11 cellular contexts compared by ENCODE assay signal in genomic region chr12:124744659-124745467, GRCh38.
DNase-seq lines count a peak whose midpoint lies in the region; ATAC-seq and TF ChIP-seq lines count a peak whose summit lies in the region.
"Had no signal": no experiment of that assay in that cellular context is flagged by ENCODE, and none has a peak within 500 bp of the region (broad histone marks: within the 10 kb centered on the region; RNA-seq: fewer than 3 reads in every experiment).

No MANE protein-coding gene starts in this region.

- H3K36me3 Mint-ChIP-seq in activated CD4-positive, alpha-beta T cell treated with anti-CD3 and anti-CD28 coated beads for 36 hours (ENCODE audit: low read depth) = no peaks in the 10 kb centered on the region
- H3K36me3 Mint-ChIP-seq: activated naive CD8-positive, alpha-beta T cell had no signal

- H3K9me3 Mint-ChIP-seq in activated CD4-positive, alpha-beta T cell treated with anti-CD3 and anti-CD28 coated beads for 36 hours (ENCODE audit: low read depth) = no peaks in the 10 kb centered on the region

- H3K36me3 ChIP-seq in esophagus squamous epithelium = no peaks in the 10 kb centered on the region
- no peaks in the 10 kb centered on the region for H3K36me3 ChIP-seq in suprapubic skin
- H3K36me3 ChIP-seq in brain microvascular endothelial cell (replicated peaks) = no peaks in the 10 kb centered on the region
- H3K36me3 ChIP-seq: neutrophil had no signal

- WGBS in esophagus squamous epithelium, 2 donors = 90 to 91% methylated on average over 5 to 11 of the region's 15 CpGs
- 93% methylated on average over 13 of the region's 15 CpGs for WGBS in suprapubic skin

- H3K4me1 ChIP-seq in esophagus squamous epithelium = peaks cover 18 to 40% (median 32%) of the 10 kb centered on the region in 3 donors
- H3K4me1 ChIP-seq in suprapubic skin = peaks cover 30% of the 10 kb centered on the region

- H3K27me3 ChIP-seq in esophagus squamous epithelium (peaks cover 0 to 43% (median 0%) of the 10 kb centered on the region in 4 donors), suprapubic skin (no peaks in the 10 kb centered on the region), brain microvascular endothelial cell (replicated peaks) (no peaks in the 10 kb centered on the region)

- H3K27me3 Mint-ChIP-seq in activated CD4-positive, alpha-beta T cell treated with anti-CD3 and anti-CD28 coated beads for 36 hours = peaks cover 10% of the 10 kb centered on the region

- H3K9me3 ChIP-seq in esophagus squamous epithelium = no peaks in the 10 kb centered on the region
- no peaks in the 10 kb centered on the region for H3K9me3 ChIP-seq in suprapubic skin
- H3K9me3 ChIP-seq: neutrophil had no signal

- CTCF ChIA-PET in activated CD4-positive, alpha-beta T cell treated with anti-CD3 and anti-CD28 coated beads for 36 hours (lab: Charles Lee) = no interaction called here

- peak; percentile 37 for ATAC-seq in activated CD4-positive, alpha-beta T cell treated with anti-CD3 and anti-CD28 coated beads for 36 hours

- POLR2A ChIA-PET in activated CD4-positive, alpha-beta T cell treated with anti-CD3 and anti-CD28 coated beads for 36 hours (lab: Charles Lee) = no interaction called here

- DNase-seq in activated CD4-positive, alpha-beta T cell treated with anti-CD3 and anti-CD28 coated beads for 36 hours = peak; percentile 43
- no peak for DNase-seq in activated CD4-positive, alpha-beta T cell treated with anti-CD3 and anti-CD28 coated beads for 1 hour
- DNase-seq in NCI-H2196 treated with DMSO at 0.1 percent for 48 hours (lab: John Stamatoyannopoulos, UW; ENCODE audit: unreplicated experiment) = peak; percentile 27
- DNase-seq in esophagus squamous epithelium (lab: John Stamatoyannopoulos, UW) = no peak
- DNase-seq in suprapubic skin (ENCODE audit: low spot score in 2 of 2) = no peak
- DNase-seq in kidney tubule cell (ENCODE audit: low spot score) = no peak
- no peak for DNase-seq in brain microvascular endothelial cell
- DNase-seq in NCI-H2081 treated with DMSO at 0.1 percent for 48 hours (lab: John Stamatoyannopoulos, UW) = no peak

- no peak for TF ChIP-seq EP300 in suprapubic skin (IDR thresholded peaks at IDR 0.05)

- TF ChIP-seq CTCF in esophagus squamous epithelium (IDR thresholded peaks at IDR 0.05) (no peak), suprapubic skin (IDR thresholded peaks at IDR 0.05) (no peak), brain microvascular endothelial cell (IDR thresholded peaks at IDR 0.05; ENCODE audit: low read depth, low read length, missing control alignments) (no peak)

- H3K27ac Mint-ChIP-seq in activated CD4-positive, alpha-beta T cell treated with anti-CD3 and anti-CD28 coated beads for 36 hours = no peak overlapping the region
- H3K27ac Mint-ChIP-seq: activated naive CD8-positive, alpha-beta T cell had no signal

- TF ChIP-seq POLR2A in esophagus squamous epithelium (IDR thresholded peaks at IDR 0.05) = no peak
- TF ChIP-seq POLR2A in suprapubic skin (IDR thresholded peaks at IDR 0.05) = no peak

- intact Hi-C loops in activated CD4-positive, alpha-beta T cell treated with anti-CD3 and anti-CD28 coated beads for 36 hours (cut with DNase I, micrococcal nuclease) = no loop called here
- intact Hi-C loops in esophagus squamous epithelium (cut with DNase I) = no loop called here

- no peak overlapping the region for H3K4me3 Mint-ChIP-seq in activated CD4-positive, alpha-beta T cell treated with anti-CD3 and anti-CD28 coated beads for 36 hours
- H3K4me3 Mint-ChIP-seq: activated naive CD8-positive, alpha-beta T cell had no signal

- H3K4me3 ChIP-seq in esophagus squamous epithelium (no peak overlapping the region), suprapubic skin (no peak overlapping the region), brain microvascular endothelial cell (ENCODE audit: low read depth, low read length) (no peak overlapping the region)

- in situ Hi-C loops in brain microvascular endothelial cell (cut with HindIII; ENCODE audit: low pct_ligation_motif_present, low sequenced_read_pairs) = no loop called here

- H3K27ac ChIP-seq in esophagus squamous epithelium (peak overlapping the region in 3 of 4 donors; percentile 63 to 93 (median 89)), suprapubic skin (peak overlapping the region; percentile 83), brain microvascular endothelial cell (no peak overlapping the region)
- H3K27ac ChIP-seq: C4-2B, neutrophil had no signal

- peaks cover 27% of the 10 kb centered on the region for H3K4me1 Mint-ChIP-seq in activated CD4-positive, alpha-beta T cell treated with anti-CD3 and anti-CD28 coated beads for 36 hours

Comparison
In these comparisons a context has a peak if more than half of its experiments do, and no peak if none do; other contexts are left out.
1. DNase-seq: peak in activated CD4-positive, alpha-beta T cell treated with anti-CD3 and anti-CD28 coated beads for 36 hours (single experiment) and NCI-H2196 treated with DMSO at 0.1 percent for 48 hours (single experiment); none in activated CD4-positive, alpha-beta T cell treated with anti-CD3 and anti-CD28 coated beads for 1 hour (single experiment), esophagus squamous epithelium (single experiment), suprapubic skin (0 of 2), kidney tubule cell (single experiment), brain microvascular endothelial cell (single experiment) and NCI-H2081 treated with DMSO at 0.1 percent for 48 hours (single experiment).